Comparison of ENCODE assay signal across 1 cellular context in the genomic region with DNA sequence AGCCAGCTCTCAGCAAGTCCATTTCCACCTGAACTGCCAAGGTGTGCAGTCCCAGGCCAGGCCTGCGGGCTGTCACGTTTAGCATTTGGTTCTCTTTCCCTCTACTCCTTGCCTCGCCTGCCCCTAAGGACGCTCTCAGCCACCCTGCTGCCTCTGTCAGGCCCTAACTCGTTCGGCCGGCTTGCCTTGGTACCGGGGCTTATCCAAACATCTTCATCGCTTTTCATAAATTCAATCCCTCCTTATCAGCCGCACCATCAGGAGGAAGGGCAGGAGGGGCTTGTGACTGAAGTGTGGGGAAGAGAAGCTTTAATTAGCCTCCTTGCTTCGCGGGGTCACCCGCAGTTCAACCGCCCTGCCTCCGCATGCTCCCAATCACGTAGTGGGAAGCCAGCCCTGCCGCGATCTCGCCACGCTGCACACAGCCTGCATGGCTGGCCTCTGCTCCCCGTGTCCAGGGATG.
TF ChIP-seq lines count a peak whose summit lies in the region.

No MANE protein-coding gene starts in this region.

TF ChIP-seq in GM23338, 12 proteins besides CTCF, POLR2A, EP300 and RAD21 (continued from another document):
- TF ChIP-seq, protein P1, sequence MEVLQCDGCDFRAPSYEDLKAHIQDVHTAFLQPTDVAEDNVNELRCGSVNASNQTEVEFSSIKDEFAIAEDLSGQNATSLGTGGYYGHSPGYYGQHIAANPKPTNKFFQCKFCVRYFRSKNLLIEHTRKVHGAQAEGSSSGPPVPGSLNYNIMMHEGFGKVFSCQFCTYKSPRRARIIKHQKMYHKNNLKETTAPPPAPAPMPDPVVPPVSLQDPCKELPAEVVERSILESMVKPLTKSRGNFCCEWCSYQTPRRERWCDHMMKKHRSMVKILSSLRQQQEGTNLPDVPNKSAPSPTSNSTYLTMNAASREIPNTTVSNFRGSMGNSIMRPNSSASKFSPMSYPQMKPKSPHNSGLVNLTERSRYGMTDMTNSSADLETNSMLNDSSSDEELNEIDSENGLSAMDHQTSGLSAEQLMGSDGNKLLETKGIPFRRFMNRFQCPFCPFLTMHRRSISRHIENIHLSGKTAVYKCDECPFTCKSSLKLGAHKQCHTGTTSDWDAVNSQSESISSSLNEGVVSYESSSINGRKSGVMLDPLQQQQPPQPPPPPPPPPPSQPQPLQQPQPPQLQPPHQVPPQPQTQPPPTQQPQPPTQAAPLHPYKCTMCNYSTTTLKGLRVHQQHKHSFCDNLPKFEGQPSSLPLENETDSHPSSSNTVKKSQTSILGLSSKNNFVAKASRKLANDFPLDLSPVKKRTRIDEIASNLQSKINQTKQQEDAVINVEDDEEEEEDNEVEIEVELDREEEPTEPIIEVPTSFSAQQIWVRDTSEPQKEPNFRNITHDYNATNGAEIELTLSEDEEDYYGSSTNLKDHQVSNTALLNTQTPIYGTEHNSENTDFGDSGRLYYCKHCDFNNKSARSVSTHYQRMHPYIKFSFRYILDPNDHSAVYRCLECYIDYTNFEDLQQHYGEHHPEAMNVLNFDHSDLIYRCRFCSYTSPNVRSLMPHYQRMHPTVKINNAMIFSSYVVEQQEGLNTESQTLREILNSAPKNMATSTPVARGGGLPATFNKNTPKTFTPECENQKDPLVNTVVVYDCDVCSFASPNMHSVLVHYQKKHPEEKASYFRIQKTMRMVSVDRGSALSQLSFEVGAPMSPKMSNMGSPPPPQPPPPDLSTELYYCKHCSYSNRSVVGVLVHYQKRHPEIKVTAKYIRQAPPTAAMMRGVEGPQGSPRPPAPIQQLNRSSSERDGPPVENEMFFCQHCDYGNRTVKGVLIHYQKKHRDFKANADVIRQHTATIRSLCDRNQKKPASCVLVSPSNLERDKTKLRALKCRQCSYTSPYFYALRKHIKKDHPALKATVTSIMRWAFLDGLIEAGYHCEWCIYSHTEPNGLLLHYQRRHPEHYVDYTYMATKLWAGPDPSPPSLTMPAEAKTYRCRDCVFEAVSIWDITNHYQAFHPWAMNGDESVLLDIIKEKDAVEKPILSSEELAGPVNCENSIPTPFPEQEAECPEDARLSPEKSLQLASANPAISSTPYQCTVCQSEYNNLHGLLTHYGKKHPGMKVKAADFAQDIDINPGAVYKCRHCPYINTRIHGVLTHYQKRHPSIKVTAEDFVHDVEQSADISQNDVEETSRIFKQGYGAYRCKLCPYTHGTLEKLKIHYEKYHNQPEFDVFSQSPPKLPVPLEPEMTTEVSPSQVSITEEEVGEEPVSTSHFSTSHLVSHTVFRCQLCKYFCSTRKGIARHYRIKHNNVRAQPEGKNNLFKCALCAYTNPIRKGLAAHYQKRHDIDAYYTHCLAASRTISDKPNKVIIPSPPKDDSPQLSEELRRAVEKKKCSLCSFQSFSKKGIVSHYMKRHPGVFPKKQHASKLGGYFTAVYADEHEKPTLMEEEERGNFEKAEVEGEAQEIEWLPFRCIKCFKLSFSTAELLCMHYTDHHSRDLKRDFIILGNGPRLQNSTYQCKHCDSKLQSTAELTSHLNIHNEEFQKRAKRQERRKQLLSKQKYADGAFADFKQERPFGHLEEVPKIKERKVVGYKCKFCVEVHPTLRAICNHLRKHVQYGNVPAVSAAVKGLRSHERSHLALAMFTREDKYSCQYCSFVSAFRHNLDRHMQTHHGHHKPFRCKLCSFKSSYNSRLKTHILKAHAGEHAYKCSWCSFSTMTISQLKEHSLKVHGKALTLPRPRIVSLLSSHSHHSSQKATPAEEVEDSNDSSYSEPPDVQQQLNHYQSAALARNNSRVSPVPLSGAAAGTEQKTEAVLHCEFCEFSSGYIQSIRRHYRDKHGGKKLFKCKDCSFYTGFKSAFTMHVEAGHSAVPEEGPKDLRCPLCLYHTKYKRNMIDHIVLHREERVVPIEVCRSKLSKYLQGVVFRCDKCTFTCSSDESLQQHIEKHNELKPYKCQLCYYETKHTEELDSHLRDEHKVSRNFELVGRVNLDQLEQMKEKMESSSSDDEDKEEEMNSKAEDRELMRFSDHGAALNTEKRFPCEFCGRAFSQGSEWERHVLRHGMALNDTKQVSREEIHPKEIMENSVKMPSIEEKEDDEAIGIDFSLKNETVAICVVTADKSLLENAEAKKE (CRISPR knock-in tag; IDR thresholded peaks at IDR 0.05): no peak
- no peak for TF ChIP-seq EZH2 (IDR thresholded peaks at IDR 0.05; ENCODE audit: low read depth, unreplicated experiment)
- TF ChIP-seq POLR2AphosphoS5 (IDR thresholded peaks at IDR 0.05; ENCODE audit: low read depth): no peak
- TF ChIP-seq ZNF331 (CRISPR knock-in tag; IDR thresholded peaks at IDR 0.05; ENCODE audit: low read depth): no peak
- no peak for TF ChIP-seq EZH2phosphoT487 (IDR thresholded peaks at IDR 0.05; ENCODE audit: unreplicated experiment)
- TF ChIP-seq JUNB (IDR thresholded peaks at IDR 0.05; ENCODE audit: unreplicated experiment): no peak
